ENCODE assay signal across 21 cellular contexts in genomic region chr1:194369060-194369459, GRCh38.
"Had no signal": no experiment of that assay in that cellular context is flagged by ENCODE, and none has a peak within 500 bp of the region (broad histone marks: within the 10 kb centered on the region; RNA-seq: fewer than 3 reads in every experiment).

No MANE protein-coding gene starts in this region.

- H3K9me3 ChIP-seq: stomach, suprapubic skin, tibial nerve had no signal

- H3K4me3 ChIP-seq: coronary artery, heart right ventricle, left lung, lung, neural progenitor cell, stomach, suprapubic skin, tibial nerve had no signal

- DNase-seq: activated CD4-positive, alpha-beta T cell treated with anti-CD3 and anti-CD28 coated beads for 1 hour; activated CD4-positive, alpha-beta T cell treated with anti-CD3 and anti-CD28 coated beads, Interleukin-2, amount 50 U/mL, for 1 hour; activated CD8-positive, alpha-beta T cell treated with anti-CD3 and anti-CD28 coated beads, Interleukin-2, amount 10 ng/mL, durations not matched to agents 7 days and 5 days; activated gamma-delta T cell; activated naive CD4-positive, alpha-beta T cell treated with anti-CD3 and anti-CD28 coated beads, Interleukin-2, amount 50 U/mL, for 16 hours; activated naive CD8-positive, alpha-beta T cell treated with anti-CD3 and anti-CD28 coated beads, Interleukin-2, amount 50 U/mL, for 24 hours; aorta; cerebellar nuclear complex; heart right ventricle; immature natural killer cell; kidney glomerular epithelial cell; left lung; naive thymus-derived CD8-positive, alpha-beta T cell; small intestine; stimulated activated CD4-positive, alpha-beta T cell treated with anti-CD3 and anti-CD28 coated beads, Interleukin-2, amount 100 ng/mL, for 24 hours; stomach had no signal

- FAIRE-seq: small intestine had no signal

- H3K27me3 ChIP-seq: heart right ventricle, left lung, neural progenitor cell, stomach, suprapubic skin, tibial nerve had no signal

- H3K36me3 ChIP-seq: heart right ventricle, left lung, neural progenitor cell, stomach, suprapubic skin, tibial nerve had no signal

- H3K27ac ChIP-seq: coronary artery, heart right ventricle, left lung, neural progenitor cell, stomach, suprapubic skin, tibial nerve had no signal
